In the genomic region with DNA sequence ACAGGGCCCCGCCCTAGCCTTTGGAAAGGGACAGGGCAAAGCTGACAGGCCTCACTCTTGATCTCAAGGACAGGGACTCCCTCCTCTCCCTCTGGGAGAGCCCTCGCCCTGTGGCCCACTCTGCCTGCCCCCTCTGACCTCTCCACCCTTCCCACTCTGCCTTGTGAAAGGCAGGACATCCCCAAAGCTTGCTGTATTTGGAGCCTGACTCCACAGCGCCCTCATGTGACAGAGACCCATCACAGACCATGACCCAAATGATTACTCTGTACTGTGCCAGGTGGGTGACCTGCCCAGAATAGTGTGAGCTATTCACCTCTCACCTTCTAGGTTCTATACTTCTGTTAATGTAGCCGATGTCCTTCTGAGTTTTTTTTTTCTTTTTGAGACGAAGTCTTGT, we compare ENCODE assay signal across 9 cellular contexts. TPM values are rescaled to one million over a fixed set of nuclear protein-coding genes. Genes with fewer than 3 reads are reported as not detected.
DNase-seq lines count a peak whose midpoint lies in the region; ATAC-seq and TF ChIP-seq lines count a peak whose summit lies in the region.
"Had no signal": no experiment of that assay in that cellular context is flagged by ENCODE, and none has a peak within 500 bp of the region (broad histone marks: within the 10 kb centered on the region; RNA-seq: fewer than 3 reads in every experiment).

No MANE protein-coding gene starts in this region.

- no peaks in the 10 kb centered on the region for H3K4me1 ChIP-seq in CD8-positive, alpha-beta memory T cell (ENCODE audit: insufficient read depth, low read length)

- POLR2A ChIA-PET in CD8-positive, alpha-beta memory T cell (lab: Charles Lee): no interaction called here

- no peak overlapping the region for H3K27ac ChIP-seq in CD8-positive, alpha-beta memory T cell (ENCODE audit: low read depth, low read length)

- H3K4me3 Mint-ChIP-seq in Calu3 (ENCODE audit: low read depth, unreplicated experiment): no peak overlapping the region
- H3K4me3 Mint-ChIP-seq in progenitor cell of endocrine pancreas (ENCODE audit: low read depth): no peak overlapping the region
- no peak overlapping the region for H3K4me3 Mint-ChIP-seq in CD8-positive, alpha-beta memory T cell

- DNase-seq in Calu3 (peak; percentile 56), HCEC 1CT (peak; percentile 5), UCSD-AML1 (lab: John Stamatoyannopoulos, UW; ENCODE audit: unreplicated experiment) (peak; percentile 67), fibroblast of villous mesenchyme (ENCODE audit: low read depth) (peak; percentile 34), progenitor cell of endocrine pancreas (ENCODE audit: low spot score, unreplicated experiment) (no peak), H4 (ENCODE audit: low spot score) (no peak)
- no peak for DNase-seq in CD8-positive, alpha-beta memory T cell

- ATAC-seq in GM21515 (IDR thresholded peaks at IDR 0.05; ENCODE audit: unreplicated experiment): no peak

- intact Hi-C loops in Calu3 (cut with micrococcal nuclease; ENCODE audit: unreplicated experiment): no loop called here

- H3K9me3 ChIP-seq in CD8-positive, alpha-beta memory T cell (ENCODE audit: low read length): no peaks in the 10 kb centered on the region

- H3K27me3 Mint-ChIP-seq in Calu3 (ENCODE audit: unreplicated experiment) (no peaks in the 10 kb centered on the region), progenitor cell of endocrine pancreas (peaks cover 4% of the 10 kb centered on the region)
- peaks cover 7 to 19% of the 10 kb centered on the region in 2 donors for H3K27me3 Mint-ChIP-seq in CD8-positive, alpha-beta memory T cell

- H3K36me3 Mint-ChIP-seq in Calu3 (ENCODE audit: insufficient read depth, unreplicated experiment) (no peaks in the 10 kb centered on the region), progenitor cell of endocrine pancreas (ENCODE audit: insufficient read depth) (no peaks in the 10 kb centered on the region)
- H3K36me3 Mint-ChIP-seq in CD8-positive, alpha-beta memory T cell: no peaks in the 10 kb centered on the region

- H3K4me3 ChIP-seq in fibroblast of villous mesenchyme (ENCODE audit: low read depth, low read length): no peak overlapping the region
- H3K4me3 ChIP-seq in CD8-positive, alpha-beta memory T cell (ENCODE audit: low read length): no peak overlapping the region

- H3K27ac Mint-ChIP-seq in Calu3 (ENCODE audit: unreplicated experiment) (no peak overlapping the region), progenitor cell of endocrine pancreas (no peak overlapping the region)
- peak overlapping the region in 1 of 8 donors; percentile 11 for H3K27ac Mint-ChIP-seq in CD8-positive, alpha-beta memory T cell

- no peaks in the 10 kb centered on the region for H3K27me3 ChIP-seq in CD8-positive, alpha-beta memory T cell (ENCODE audit: insufficient read depth, low read length, poor library complexity, severe bottlenecking)

- no TSS peak for BruUV-seq in Calu3 (replicated peaks; lab: Mats Ljungman, UMichigan)

- CTCF ChIA-PET in Calu3 (lab: Charles Lee): interaction anchor here (0.5 to 2.2 kb wide), 7 partner anchors 9 to 382 kb away, joined by 3 to 18 read pairs (median 3); no protein-coding TSS in a partner anchor
- CTCF ChIA-PET in CD8-positive, alpha-beta memory T cell (lab: Charles Lee): interaction anchor here (1.2 to 1.6 kb wide), 2 partner anchors 21 to 114 kb away, joined by 4 read pairs; no protein-coding TSS in a partner anchor

- H3K36me3 ChIP-seq in CD8-positive, alpha-beta memory T cell (ENCODE audit: insufficient read depth, low read length): no peaks in the 10 kb centered on the region

- H3K4me1 Mint-ChIP-seq in Calu3 (ENCODE audit: low read depth, unreplicated experiment) (peaks cover 19% of the 10 kb centered on the region), progenitor cell of endocrine pancreas (ENCODE audit: low read depth) (no peaks in the 10 kb centered on the region)
- H3K4me1 Mint-ChIP-seq in CD8-positive, alpha-beta memory T cell: no peaks in the 10 kb centered on the region

- no peaks in the 10 kb centered on the region for H3K9me3 Mint-ChIP-seq in Calu3 (ENCODE audit: low read depth, unreplicated experiment)
- H3K9me3 Mint-ChIP-seq in progenitor cell of endocrine pancreas (ENCODE audit: low read depth): no peaks in the 10 kb centered on the region
- H3K9me3 Mint-ChIP-seq in CD8-positive, alpha-beta memory T cell: no peaks in the 10 kb centered on the region

- TF ChIP-seq CTCF in Calu3 (IDR thresholded peaks at IDR 0.05; ENCODE audit: unreplicated experiment) (peak; percentile 38), fibroblast of villous mesenchyme (IDR thresholded peaks at IDR 0.05; ENCODE audit: insufficient read depth, low read depth, low read length) (peak; percentile 69), progenitor cell of endocrine pancreas (IDR thresholded peaks at IDR 0.05; ENCODE audit: unreplicated experiment) (peak; percentile 57)

RNA-seq across cellular contexts. Expression of gene P2RY2, which starts 18.8 kb away (rescaled TPM):
- total RNA-seq in Calu3 (2022) (1.6 and 2.3 TPM in 2 replicates), fibroblast of villous mesenchyme (under 0.01 TPM in 1 of 2 replicates, not detected in the other), progenitor cell of endocrine pancreas (0.55 and 0.96 TPM in 2 replicates)
- total RNA-seq in CD8-positive, alpha-beta memory T cell: not detected
- not detected for polyA plus RNA-seq in CD8-positive, alpha-beta memory T cell
- total RNA-seq in H4 (2014; rRNA removed; shearing (Covaris generic)): not detected in 2 replicates
- total RNA-seq: LHCN-M2 had no signal

RNA-seq across cellular contexts. Expression of gene P2RY6, which starts 35.3 kb away (rescaled TPM):
- 0.42 TPM in 1 of 2 replicates, not detected in the other for total RNA-seq in Calu3 (2022)
- total RNA-seq in fibroblast of villous mesenchyme: 0.32 TPM in 1 of 2 replicates, not detected in the other
- total RNA-seq in progenitor cell of endocrine pancreas: 0.13 and 0.14 TPM in 2 replicates
- under 1 TPM; 0.20 to 0.24 TPM for total RNA-seq in CD8-positive, alpha-beta memory T cell
- not detected for polyA plus RNA-seq in CD8-positive, alpha-beta memory T cell
- 2.5 and 2.7 TPM in 2 replicates for total RNA-seq in H4 (2014; rRNA removed; shearing (Covaris generic))

Comparison
In these comparisons a context has a peak if more than half of its experiments do, and no peak if none do; other contexts are left out.
1. DNase-seq: peak in Calu3 (single experiment), HCEC 1CT (single experiment), UCSD-AML1 (single experiment) and fibroblast of villous mesenchyme (single experiment); none in progenitor cell of endocrine pancreas (single experiment), CD8-positive, alpha-beta memory T cell (0 of 5) and H4 (single experiment).
2. Peak in every context shown above with its lines, with median percentiles within 50 percentile points of each other: CTCF ChIP-seq.